8 cellular contexts compared by ENCODE assay signal in genomic region chr22:50209893-50210292, GRCh38. TPM values are rescaled to one million over a fixed set of nuclear protein-coding genes. Genes with fewer than 3 reads are reported as not detected.
DNase-seq lines count a peak whose midpoint lies in the region; ATAC-seq, FAIRE-seq and TF ChIP-seq lines count a peak whose summit lies in the region.

No MANE protein-coding gene starts in this region.

- in situ Hi-C loops in GM12878 (cut with MboI) = loop anchor here (5.0 kb wide), 2 partner anchors 63 to 278 kb away; no protein-coding TSS in a partner anchor

- H3K4me2 ChIP-seq in GM12878 (ENCODE audit: control insufficient read depth, insufficient read depth) = no peak overlapping the region

- intact Hi-C loops in GM12878 (cut with micrococcal nuclease; ENCODE audit: unreplicated experiment) (loop anchor here (1.0 kb wide), 1 partner anchor 61 kb away; no protein-coding TSS in a partner anchor), lower leg skin (cut with DNase I; ENCODE audit: low total_unique reads) (loop anchor here (10.0 kb wide), 1 partner anchor 55 kb away; no protein-coding TSS in a partner anchor)

- peak; percentile 73 for TF ChIP-seq RAD21 in GM12878 (IDR thresholded peaks at IDR 0.05; ENCODE audit: insufficient read depth, low read depth, low read length)

- no peaks in the 10 kb centered on the region for H3K9me3 ChIP-seq in T-helper 17 cell (ENCODE audit: control insufficient read depth, low read length, poor library complexity, severe bottlenecking)
- H3K9me3 ChIP-seq in GM12878 (replicated peaks; ENCODE audit: control insufficient read depth, insufficient read depth, low read length) = no peaks in the 10 kb centered on the region

- H3K9ac ChIP-seq in GM12878 (ENCODE audit: control insufficient read depth, insufficient read depth, low read length) = no peak overlapping the region

- peaks cover 23% of the 10 kb centered on the region for H3K4me1 Mint-ChIP-seq in T-helper 17 cell

- H3K27me3 ChIP-seq in GM12878 (replicated peaks in 1 of 2; ENCODE audit: control insufficient read depth in 2 of 2, insufficient read depth in 2 of 2, low read length in 1 of 2) = no peaks in the 10 kb centered on the region

- POLR2A ChIA-PET in GM12878 (lab: Charles Lee) = no interaction called here

- RAD21 ChIA-PET in GM12878 (lab: Charles Lee; ENCODE audit: unreplicated experiment) = no interaction called here

- SMC1A ChIA-PET in GM12878 (lab: Charles Lee; ENCODE audit: uncharacterized antibody, unreplicated experiment) = no interaction called here

- ATAC-seq in T-helper 17 cell (peak; percentile 81), GM12878 (peak; percentile 90)

- TF ChIP-seq CTCF in GM12878 (IDR thresholded peaks at IDR 0.05 in 2 of 3, conservative IDR thresholded peaks at IDR 0.05 in 1 of 3; ENCODE audit: control insufficient read depth in 2 of 3, extremely low read depth in 1 of 3, insufficient read depth in 1 of 3, low read depth in 3 of 3, low read length in 3 of 3) (peak; percentile 85 to 91 (median 86)), lower leg skin (IDR thresholded peaks at IDR 0.05) (peak in 1 of 3 donors; percentile 42)

- H3K4me3 ChIP-seq in GM12878 (no peak overlapping the region), lower leg skin (ENCODE audit: low read depth, poor library complexity, severe bottlenecking) (no peak overlapping the region)

- peak; percentile 81 for FAIRE-seq in GM12878 (lab: Jason Lieb, UNC)

- H3K4me1 ChIP-seq in GM12878 (ENCODE audit: control insufficient read depth, insufficient read depth, low read length) = no peaks in the 10 kb centered on the region

- no peak overlapping the region for H2AFZ ChIP-seq in GM12878 (ENCODE audit: control insufficient read depth, low read depth, low read length)

- H3K79me2 ChIP-seq in GM12878 (ENCODE audit: control insufficient read depth, insufficient read depth, low read length) = no peaks in the 10 kb centered on the region

- CTCF ChIA-PET in GM12878 (lab: Yijun Ruan, JAX) = interaction anchor here (2.3 kb wide), 1 partner anchor 61 kb away, joined by 13 read pairs; no protein-coding TSS in a partner anchor

- no TSS peak for BruUV-seq in GM12878 (replicated peaks; lab: Mats Ljungman, UMichigan)

- H3K27ac Mint-ChIP-seq in T-helper 17 cell = peak overlapping the region; percentile 69

- H3K27ac ChIP-seq in GM12878 (ENCODE audit: control insufficient read depth, insufficient read depth) = no peak overlapping the region

- H3K27me3 Mint-ChIP-seq in T-helper 17 cell = no peaks in the 10 kb centered on the region

- peaks cover 5 to 19% of the 10 kb centered on the region in 2 experiments; a peak in 3 of 4 replicates for H3K36me3 ChIP-seq in GM12878 (ENCODE audit: control insufficient read depth in 2 of 2, insufficient read depth in 2 of 2, low read length in 1 of 2)

- WGBS in GM12878 (ENCODE audit: insufficient coverage, insufficient replicate concordance, low lambda C conversion rate, missing lambda C conversion rate) = 41% methylated on average over 13 of the region's 20 CpGs
- WGBS in lower leg skin, 2 donors = 50 to 63% methylated on average over 17 to 20 of the region's 20 CpGs

- no peaks in the 10 kb centered on the region; the same call in 1 of the 2 replicates for H4K20me1 ChIP-seq in GM12878 (ENCODE audit: control insufficient read depth, insufficient read depth)

- peak overlapping the region; percentile 64 for H3K4me3 Mint-ChIP-seq in T-helper 17 cell

- TF ChIP-seq EP300 in GM12878 (IDR thresholded peaks at IDR 0.05; ENCODE audit: borderline replicate concordance in 1 of 2, control insufficient read depth in 1 of 2, low read depth in 2 of 2, low read length in 2 of 2) = no peak

- peaks cover 7% of the 10 kb centered on the region for H3K36me3 Mint-ChIP-seq in T-helper 17 cell (ENCODE audit: low read depth)

- TF ChIP-seq POLR2A in GM12878 (IDR thresholded peaks at IDR 0.05; ENCODE audit: low read depth, low read length) (0 out of 2 replicates have a peak, but pooled peaks have one; percentile 12), lower leg skin (IDR thresholded peaks at IDR 0.05) (no peak)

- DNase-seq in D341Med (ENCODE audit: low spot score) (peak; percentile 81), HT-29 (ENCODE audit: low spot score) (peak; percentile 71), T-helper 17 cell (peak; percentile 50 to 69 (median 55)), GM12878 (ENCODE audit: low read depth, low spot score) (no peak), inferior parietal cortex (ENCODE audit: extremely low spot score) (peak; percentile 81), lower leg skin (ENCODE audit: low spot score in 2 of 2) (no peak), NCI-H774 (lab: John Stamatoyannopoulos, UW) (no peak)
- peak; percentile 49 for DNase-seq in stimulated activated CD4-positive, alpha-beta T cell treated with anti-CD3 and anti-CD28 coated beads, Interleukin-2, amount 100 ng/mL, for 4 hours (ENCODE audit: low read depth)

RNA-seq across cellular contexts. Expression of gene SELENOO, which starts 9.1 kb away (rescaled TPM):
- total RNA-seq in HT-29 (2014; rRNA removed; shearing (Covaris generic)) = 65.3 and 79.4 TPM in 2 replicates
- 10 to 100 TPM; 27.4 to 29.5 TPM for total RNA-seq in T-helper 17 cell
- 8.6 and 12.9 TPM in 2 replicates for total RNA-seq in GM12878 (2013; cell fraction: nucleolus; rRNA removed)
- 19.8 and 23.3 TPM in 2 replicates for total RNA-seq in GM12878 (2014; rRNA removed)
- total RNA-seq in GM12878 (2014; rRNA removed; fragmentation: Illumina TruSeq; extraction: Trizol) = 4.1 and 4.3 TPM in 2 replicates
- 18.1 and 21.7 TPM in 2 replicates for total RNA-seq in GM12878 (2021)
- polyA plus RNA-seq in GM12878 (2011; ENCODE audit: low read depth) = 4.5 TPM
- 3.2 and 7.6 TPM in 2 replicates for polyA plus RNA-seq in GM12878 (2011; rRNA removed)
- 13.6 and 22.1 TPM in 2 replicates for polyA plus RNA-seq in GM12878 (2011; cell fraction: cytosol; rRNA removed)
- polyA plus RNA-seq in GM12878 (2011; cell fraction: nucleus; rRNA removed) = 54.5 and 73.7 TPM in 2 replicates
- polyA plus RNA-seq in GM12878 (2012) = 15.2 and 16.0 TPM in 2 replicates
- polyA plus RNA-seq in GM12878 (2014; fragmentation: Illumina TruSeq; extraction: Trizol) = 0.16 and 2.4 TPM in 2 replicates
- 1 to 10 TPM in 1 of 2 experiments, under 1 TPM in 1; 0.42 to 1.4 TPM for polyA plus RNA-seq in GM12878 (2014; fragmentation: Nextera tagmentation; extraction: Ambion mirVana)
- polyA plus RNA-seq in GM12878 (2014; rRNA removed) = 20.3 and 28.2 TPM in 2 replicates
- polyA plus RNA-seq in GM12878 (2016; fragmentation: Nextera tagmentation; extraction: Ambion mirVana) = 1 to 10 TPM; 2.1 to 2.3 TPM
- 5.2 and 11.2 TPM in 2 replicates for polyA minus RNA-seq in GM12878 (2011; rRNA and poly(A)+ RNA removed)
- 3.5 and 3.7 TPM in 2 replicates for polyA minus RNA-seq in GM12878 (2011; cell fraction: cytosol; rRNA and poly(A)+ RNA removed)
- 5.3 and 7.7 TPM in 2 replicates for polyA minus RNA-seq in GM12878 (2011; cell fraction: nucleus; rRNA and poly(A)+ RNA removed)
- total RNA-seq in lower leg skin = 10 to 100 TPM; 33.3 to 52.3 (median 43.1) TPM

RNA-seq across cellular contexts. Expression of gene TRABD, which starts 24.2 kb away (rescaled TPM):
- 75.2 and 82.3 TPM in 2 replicates for total RNA-seq in HT-29 (2014; rRNA removed; shearing (Covaris generic))
- total RNA-seq in T-helper 17 cell (100 to 1,000 TPM; 141 to 158 TPM), GM12878 (2014; rRNA removed) (60.8 and 83.1 TPM in 2 replicates), GM12878 (2014; rRNA removed; fragmentation: Illumina TruSeq; extraction: Trizol) (15.6 and 18.4 TPM in 2 replicates), GM12878 (2021) (111 and 116 TPM in 2 replicates), lower leg skin (10 to 100 TPM; 31.5 to 62.7 (median 46.4) TPM)
- 46.9 and 56.0 TPM in 2 replicates for total RNA-seq in GM12878 (2013; cell fraction: nucleolus; rRNA removed)
- 24.6 TPM for polyA plus RNA-seq in GM12878 (2011; ENCODE audit: low read depth)
- polyA plus RNA-seq in GM12878 (2011; rRNA removed) (15.5 and 33.0 TPM in 2 replicates), GM12878 (2014; fragmentation: Illumina TruSeq; extraction: Trizol) (0.93 and 9.0 TPM in 2 replicates), GM12878 (2014; fragmentation: Nextera tagmentation; extraction: Ambion mirVana) (1 to 10 TPM in 1 of 2 experiments, under 1 TPM in 1; 0.43 to 2.2 TPM), GM12878 (2014; rRNA removed) (106 and 125 TPM in 2 replicates), GM12878 (2016; fragmentation: Nextera tagmentation; extraction: Ambion mirVana) (100 to 1,000 TPM in 1 of 2 experiments, 10 to 100 TPM in 1; 93.4 to 109 TPM)
- 51.3 and 72.8 TPM in 2 replicates for polyA plus RNA-seq in GM12878 (2011; cell fraction: cytosol; rRNA removed)
- polyA plus RNA-seq in GM12878 (2011; cell fraction: nucleus; rRNA removed) = 268 and 321 TPM in 2 replicates
- 77.8 and 82.8 TPM in 2 replicates for polyA plus RNA-seq in GM12878 (2012)
- 19.8 and 41.7 TPM in 2 replicates for polyA minus RNA-seq in GM12878 (2011; rRNA and poly(A)+ RNA removed)
- polyA minus RNA-seq in GM12878 (2011; cell fraction: cytosol; rRNA and poly(A)+ RNA removed) = 20.7 and 20.9 TPM in 2 replicates
- polyA minus RNA-seq in GM12878 (2011; cell fraction: nucleus; rRNA and poly(A)+ RNA removed) = 23.6 and 31.1 TPM in 2 replicates

RNA-seq across cellular contexts. Expression of gene TUBGCP6, which starts 34.9 kb away (rescaled TPM):
- 30.8 and 32.2 TPM in 2 replicates for total RNA-seq in HT-29 (2014; rRNA removed; shearing (Covaris generic))
- total RNA-seq in T-helper 17 cell = 100 to 1,000 TPM; 110 to 122 TPM
- total RNA-seq in GM12878 (2013; cell fraction: nucleolus; rRNA removed) = 117 and 138 TPM in 2 replicates
- total RNA-seq in GM12878 (2014; rRNA removed) = 29.8 and 31.1 TPM in 2 replicates
- total RNA-seq in GM12878 (2014; rRNA removed; fragmentation: Illumina TruSeq; extraction: Trizol) = 9.7 and 10.4 TPM in 2 replicates
- total RNA-seq in GM12878 (2021) = 33.3 and 41.4 TPM in 2 replicates
- polyA plus RNA-seq in GM12878 (2011; ENCODE audit: low read depth) = 14.9 TPM
- 7.7 and 16.1 TPM in 2 replicates for polyA plus RNA-seq in GM12878 (2011; rRNA removed)
- polyA plus RNA-seq in GM12878 (2011; cell fraction: cytosol; rRNA removed) = 16.2 and 26.4 TPM in 2 replicates
- polyA plus RNA-seq in GM12878 (2011; cell fraction: nucleus; rRNA removed) = 370 and 394 TPM in 2 replicates
- 31.4 and 32.3 TPM in 2 replicates for polyA plus RNA-seq in GM12878 (2012)
- 5.7 and 9.6 TPM in 2 replicates for polyA plus RNA-seq in GM12878 (2014; fragmentation: Illumina TruSeq; extraction: Trizol)
- polyA plus RNA-seq in GM12878 (2014; fragmentation: Nextera tagmentation; extraction: Ambion mirVana) = 1 to 10 TPM in 1 of 2 experiments, under 1 TPM in 1; 0.74 to 2.0 TPM
- 35.5 and 42.2 TPM in 2 replicates for polyA plus RNA-seq in GM12878 (2014; rRNA removed)
- polyA plus RNA-seq in GM12878 (2016; fragmentation: Nextera tagmentation; extraction: Ambion mirVana) = 10 to 100 TPM; 22.8 to 23.0 TPM
- polyA minus RNA-seq in GM12878 (2011; rRNA and poly(A)+ RNA removed) = 13.4 and 15.0 TPM in 2 replicates
- polyA minus RNA-seq in GM12878 (2011; cell fraction: cytosol; rRNA and poly(A)+ RNA removed) = 10.2 and 10.4 TPM in 2 replicates
- 32.4 and 44.1 TPM in 2 replicates for polyA minus RNA-seq in GM12878 (2011; cell fraction: nucleus; rRNA and poly(A)+ RNA removed)
- 10 to 100 TPM; 37.1 to 67.0 (median 52.5) TPM for total RNA-seq in lower leg skin

RNA-seq across cellular contexts. Expression of gene PANX2, which starts 39.4 kb away (rescaled TPM):
- 1.1 and 1.4 TPM in 2 replicates for total RNA-seq in HT-29 (2014; rRNA removed; shearing (Covaris generic))
- under 1 TPM in 1 of 2 donors, not detected in 1; 0.29 TPM for total RNA-seq in T-helper 17 cell
- 0.35 and 0.44 TPM in 2 replicates for total RNA-seq in GM12878 (2013; cell fraction: nucleolus; rRNA removed)
- total RNA-seq in GM12878 (2014; rRNA removed) = 0.17 TPM in 1 of 2 replicates, not detected in the other
- 0.04 TPM in 1 of 2 replicates, not detected in the other for total RNA-seq in GM12878 (2014; rRNA removed; fragmentation: Illumina TruSeq; extraction: Trizol)
- 0.32 and 0.44 TPM in 2 replicates for total RNA-seq in GM12878 (2021)
- 0.18 TPM for polyA plus RNA-seq in GM12878 (2011; ENCODE audit: low read depth)
- polyA plus RNA-seq in GM12878 (2011; rRNA removed) = 0.04 TPM in 1 of 2 replicates, not detected in the other
- 0.07 and 0.08 TPM in 2 replicates for polyA plus RNA-seq in GM12878 (2011; cell fraction: cytosol; rRNA removed)
- 0.63 and 0.73 TPM in 2 replicates for polyA plus RNA-seq in GM12878 (2011; cell fraction: nucleus; rRNA removed)
- polyA plus RNA-seq in GM12878 (2012) = 0.80 TPM in 2 replicates
- polyA plus RNA-seq in GM12878 (2014; fragmentation: Illumina TruSeq; extraction: Trizol) = not detected in 2 replicates
- polyA plus RNA-seq in GM12878 (2014; fragmentation: Nextera tagmentation; extraction: Ambion mirVana) = not detected
- 0.19 and 0.37 TPM in 2 replicates for polyA plus RNA-seq in GM12878 (2014; rRNA removed)
- polyA plus RNA-seq in GM12878 (2016; fragmentation: Nextera tagmentation; extraction: Ambion mirVana) = not detected
- 0.15 TPM in 1 of 2 replicates, not detected in the other for polyA minus RNA-seq in GM12878 (2011; rRNA and poly(A)+ RNA removed)
- polyA minus RNA-seq in GM12878 (2011; cell fraction: cytosol; rRNA and poly(A)+ RNA removed) = 0.31 TPM in 1 of 2 replicates, not detected in the other
- not detected in 2 replicates for polyA minus RNA-seq in GM12878 (2011; cell fraction: nucleus; rRNA and poly(A)+ RNA removed)
- total RNA-seq in lower leg skin = 1 to 10 TPM; 1.4 to 4.3 (median 1.8) TPM

RNA-seq across cellular contexts. Expression of gene HDAC10, which starts 41.2 kb away (rescaled TPM):
- 62.6 and 63.3 TPM in 2 replicates for total RNA-seq in HT-29 (2014; rRNA removed; shearing (Covaris generic))
- total RNA-seq in T-helper 17 cell (100 to 1,000 TPM in 1 of 2 donors, 10 to 100 TPM in 1; 95.5 to 105 TPM), GM12878 (2014; rRNA removed) (13.8 and 20.5 TPM in 2 replicates), GM12878 (2014; rRNA removed; fragmentation: Illumina TruSeq; extraction: Trizol) (3.9 and 5.1 TPM in 2 replicates), GM12878 (2021) (42.4 and 48.6 TPM in 2 replicates), lower leg skin (10 to 100 TPM; 36.4 to 60.7 (median 45.7) TPM)
- total RNA-seq in GM12878 (2013; cell fraction: nucleolus; rRNA removed) = 111 and 138 TPM in 2 replicates
- polyA plus RNA-seq in GM12878 (2011; ENCODE audit: low read depth) = 19.5 TPM
- polyA plus RNA-seq in GM12878 (2011; rRNA removed) (4.4 and 7.9 TPM in 2 replicates), GM12878 (2014; fragmentation: Illumina TruSeq; extraction: Trizol) (1.2 and 4.3 TPM in 2 replicates), GM12878 (2014; fragmentation: Nextera tagmentation; extraction: Ambion mirVana) (under 1 TPM; 0.26 to 0.51 TPM), GM12878 (2014; rRNA removed) (42.3 and 51.7 TPM in 2 replicates), GM12878 (2016; fragmentation: Nextera tagmentation; extraction: Ambion mirVana) (1 to 10 TPM; 4.5 to 5.0 TPM)
- 6.1 and 11.1 TPM in 2 replicates for polyA plus RNA-seq in GM12878 (2011; cell fraction: cytosol; rRNA removed)
- 298 and 323 TPM in 2 replicates for polyA plus RNA-seq in GM12878 (2011; cell fraction: nucleus; rRNA removed)
- polyA plus RNA-seq in GM12878 (2012) = 62.3 and 69.8 TPM in 2 replicates
- 9.3 and 15.4 TPM in 2 replicates for polyA minus RNA-seq in GM12878 (2011; rRNA and poly(A)+ RNA removed)
- polyA minus RNA-seq in GM12878 (2011; cell fraction: cytosol; rRNA and poly(A)+ RNA removed) = 11.4 and 11.5 TPM in 2 replicates
- polyA minus RNA-seq in GM12878 (2011; cell fraction: nucleus; rRNA and poly(A)+ RNA removed) = 51.5 and 73.5 TPM in 2 replicates

Comparison
In these comparisons a context has a peak if more than half of its experiments do, and no peak if none do; other contexts are left out.
1. DNase-seq: peak in D341Med (single experiment), HT-29 (single experiment), T-helper 17 cell (3 of 3), inferior parietal cortex (single experiment) and stimulated activated CD4-positive, alpha-beta T cell treated with anti-CD3 and anti-CD28 coated beads, Interleukin-2, amount 100 ng/mL, for 4 hours (single experiment); none in GM12878 (single experiment), lower leg skin (0 of 2) and NCI-H774 (single experiment).